ENCODE assay signal across 38 cellular contexts in genomic region chr17:45883063-45883462, GRCh38. TPM values are rescaled to one million over a fixed set of nuclear protein-coding genes. Genes with fewer than 3 reads are reported as not detected.
"Had no signal": no experiment of that assay in that cellular context is flagged by ENCODE, and none has a peak within 500 bp of the region (broad histone marks: within the 10 kb centered on the region; RNA-seq: fewer than 3 reads in every experiment).

No MANE protein-coding gene starts in this region.

- H3K27ac ChIP-seq: ascending aorta, cardiac muscle cell, KMS-11, PC-9, RWPE1, VCaP had no signal

- H3K4me2 ChIP-seq: KMS-11, PC-9 had no signal

- H3K9me3 ChIP-seq: ascending aorta had no signal

- H3K4me1 ChIP-seq: ascending aorta had no signal

- DNase-seq: activated B cell treated with CpG ODN at 0.5 μM for 24 hours; activated CD4-positive, alpha-beta memory T cell treated with anti-CD3 and anti-CD28 coated beads, Interleukin-2, amount 10 ng/mL, durations not matched to agents 7 days and 5 days; activated CD4-positive, alpha-beta T cell treated with anti-CD3 and anti-CD28 coated beads for 48 hours; activated CD4-positive, CD25-positive, alpha-beta regulatory T cell treated with anti-CD3 and anti-CD28 coated beads, Interleukin-2, amount 50 U/mL, for 72 hours; activated CD8-positive, alpha-beta memory T cell treated with anti-CD3 and anti-CD28 coated beads for 24 hours; activated CD8-positive, alpha-beta memory T cell treated with anti-CD3 and anti-CD28 coated beads, Interleukin-2, amount 10 ng/mL, durations not matched to agents 7 days and 5 days; activated CD8-positive, alpha-beta memory T cell treated with anti-CD3 and anti-CD28 coated beads, Interleukin-2, amount 50 U/mL, for 48 hours; activated effector memory CD4-positive, alpha-beta T cell treated with anti-CD3 and anti-CD28 coated beads, Interleukin-2, amount 50 U/mL, for 16 hours; activated naive CD4-positive, alpha-beta T cell treated with Interleukin-2 at 50 U/mL for 16 hours; activated naive CD8-positive, alpha-beta T cell treated with anti-CD3 and anti-CD28 coated beads, Interleukin-2, amount 10 ng/mL, durations not matched to agents 7 days and 5 days; activated T-cell treated with anti-CD3 and anti-CD28 coated beads, Interleukin-2, amount 50 U/mL, for 48 hours; amygdala; MM.1S; MV-4-11; NCI-H1092; NCI-H146; NCI-H1930; NCI-H2081 treated with DMSO at 0.1 percent for 48 hours; NCI-H510A; NCI-H526; NCI-H82; NK-92 treated with Interleukin-12 subunit alpha and Interleukin-12 subunit beta, amount 100 ng/mL, for 24 hours; PC-9; SIG-M5; SW 1271; T-helper 1 cell; T-helper 2 cell; T-helper 9 cell had no signal

- H3K27me3 ChIP-seq: ascending aorta had no signal

- H3K9ac ChIP-seq: KMS-11 had no signal

- H3K36me3 ChIP-seq: ascending aorta, cardiac muscle cell had no signal

- H2AFZ ChIP-seq: PC-9 had no signal

- H3K4me3 ChIP-seq: ascending aorta, cardiac muscle cell, PC-9 had no signal

RNA-seq across cellular contexts. Expression of gene SPPL2C, which starts 38.4 kb away (rescaled TPM):
- total RNA-seq: activated B cell treated with CpG ODN at 0.5 μM for 24 hours; activated CD4-positive, alpha-beta memory T cell treated with anti-CD3 and anti-CD28 coated beads, Interleukin-2, amount 10 ng/mL, durations not matched to agents 7 days and 5 days; activated CD8-positive, alpha-beta memory T cell treated with anti-CD3 and anti-CD28 coated beads, Interleukin-2, amount 10 ng/mL, durations not matched to agents 7 days and 5 days; activated naive CD8-positive, alpha-beta T cell treated with anti-CD3 and anti-CD28 coated beads, Interleukin-2, amount 10 ng/mL, durations not matched to agents 7 days and 5 days; ascending aorta; LHCN-M2; OCI-LY7; PC-9; Right ventricle myocardium inferior; SK-MEL-5 had no signal
- polyA plus RNA-seq: adipose tissue, cardiac muscle cell had no signal
